In genomic region chr14:31477248-31477647, GRCh38 we compare ENCODE assay signal across 20 cellular contexts. TPM values are rescaled to one million over a fixed set of nuclear protein-coding genes. Genes with fewer than 3 reads are reported as not detected.
DNase-seq lines count a peak whose midpoint lies in the region; ATAC-seq and TF ChIP-seq lines count a peak whose summit lies in the region.
"Had no signal": no experiment of that assay in that cellular context is flagged by ENCODE, and none has a peak within 500 bp of the region (broad histone marks: within the 10 kb centered on the region; RNA-seq: fewer than 3 reads in every experiment).

No MANE protein-coding gene starts in this region.

- no peak overlapping the region for H3K27ac ChIP-seq in left ventricle myocardium inferior (replicated peaks)
- H3K27ac ChIP-seq in subcutaneous abdominal adipose tissue (ENCODE audit: low read depth, low read length): peak overlapping the region; percentile 2
- no peak overlapping the region for H3K27ac ChIP-seq in caudate nucleus (ENCODE audit: low read depth, low read length)
- H3K27ac ChIP-seq: BLaER1, HL-60 had no signal

- no peak overlapping the region for H3K9ac ChIP-seq in subcutaneous abdominal adipose tissue (ENCODE audit: low read length in 5 of 5)
- H3K9ac ChIP-seq: BLaER1 had no signal

- H3K4me1 ChIP-seq in left ventricle myocardium inferior: peaks cover 14% of the 10 kb centered on the region
- peaks cover 0 to 12% (median 10%) of the 10 kb centered on the region in 5 donors for H3K4me1 ChIP-seq in subcutaneous abdominal adipose tissue (ENCODE audit: control insufficient read depth in 5 of 5, insufficient read depth in 5 of 5, low read length in 5 of 5)
- H3K4me1 ChIP-seq: BLaER1 had no signal

- H3K27me3 ChIP-seq in left ventricle myocardium inferior (ENCODE audit: low read depth) (no peaks in the 10 kb centered on the region), subcutaneous abdominal adipose tissue (ENCODE audit: control insufficient read depth in 5 of 5, insufficient read depth in 4 of 5, low read length in 5 of 5) (no peaks in the 10 kb centered on the region)
- H3K27me3 ChIP-seq: BLaER1 had no signal

- no peaks in the 10 kb centered on the region for H3K9me3 ChIP-seq in left ventricle myocardium inferior (replicated peaks)
- H3K9me3 ChIP-seq in subcutaneous abdominal adipose tissue (ENCODE audit: control insufficient read depth in 5 of 5, low read length in 5 of 5): no peaks in the 10 kb centered on the region

- TF ChIP-seq CTCF in left ventricle myocardium inferior (IDR thresholded peaks at IDR 0.05; ENCODE audit: borderline replicate concordance): no peak
- TF ChIP-seq CTCF in cardiac fibroblast (IDR thresholded peaks at IDR 0.05; ENCODE audit: low read depth, low read length): no peak
- TF ChIP-seq CTCF in fibroblast of the aortic adventitia (IDR thresholded peaks at IDR 0.05; ENCODE audit: insufficient read depth, low read length): no peak

- no peak overlapping the region for H3K4me3 ChIP-seq in left ventricle myocardium inferior
- no peak overlapping the region for H3K4me3 ChIP-seq in cardiac fibroblast (replicated peaks in 1 of 2; ENCODE audit: low read depth in 2 of 2, low read length in 2 of 2)
- H3K4me3 ChIP-seq in fibroblast of the aortic adventitia (ENCODE audit: low read depth, low read length): no peak overlapping the region
- no peak overlapping the region for H3K4me3 ChIP-seq in subcutaneous abdominal adipose tissue (ENCODE audit: low read depth in 1 of 5, low read length in 5 of 5)
- H3K4me3 ChIP-seq: BLaER1, GM23338 had no signal

- DNase-seq in left ventricle myocardium superior (no peak), left ventricle myocardium inferior (no peak), cardiac fibroblast (ENCODE audit: low read depth in 2 of 2) (peak; percentile 5 to 37), fibroblast of the aortic adventitia (ENCODE audit: low read depth) (peak; percentile 57), NCI-H524 treated with DMSO at 0.1 percent for 48 hours (lab: John Stamatoyannopoulos, UW) (no peak), caudate nucleus (lab: John Stamatoyannopoulos, UW) (no peak), head of caudate nucleus (no peak)
- DNase-seq: 8988T; CD4-positive, alpha-beta memory T cell; DMS153; DMS79; GDM1; HCEC 1CT had no signal

- ATAC-seq in left ventricle myocardium superior: peak; percentile 46
- ATAC-seq: GM23338 had no signal

- intact Hi-C loops in left ventricle myocardium superior (cut with micrococcal nuclease) (no loop called here), left ventricle myocardium inferior (cut with micrococcal nuclease) (no loop called here), head of caudate nucleus (cut with DNase I) (no loop called here)

- H3K36me3 ChIP-seq in left ventricle myocardium inferior (no peaks in the 10 kb centered on the region), subcutaneous abdominal adipose tissue (ENCODE audit: control insufficient read depth in 5 of 5, insufficient read depth in 5 of 5, low read length in 5 of 5) (no peaks in the 10 kb centered on the region)
- H3K36me3 ChIP-seq: BLaER1 had no signal

RNA-seq across cellular contexts. Expression of gene GPR33, which starts 10.6 kb away (rescaled TPM):
- total RNA-seq in left ventricle myocardium superior: not detected
- total RNA-seq in left ventricle myocardium inferior: not detected
- total RNA-seq in fibroblast of the aortic adventitia (ENCODE audit: low replicate concordance): not detected in 2 replicates
- total RNA-seq: A673; CD4-positive, alpha-beta memory T cell; Daoy; GM23338; HT1080 had no signal

RNA-seq across cellular contexts. Expression of gene DTD2, which starts 19.9 kb away (rescaled TPM):
- total RNA-seq in left ventricle myocardium superior (8.4 TPM), left ventricle myocardium inferior (6.9 TPM), fibroblast of the aortic adventitia (ENCODE audit: low replicate concordance) (20.6 and 44.6 TPM in 2 replicates)

RNA-seq across cellular contexts. Expression of gene HEATR5A, which starts 56.9 kb away (rescaled TPM):
- 46.8 TPM for total RNA-seq in left ventricle myocardium superior
- total RNA-seq in left ventricle myocardium inferior: 51.8 TPM
- 52.4 and 66.8 TPM in 2 replicates for total RNA-seq in fibroblast of the aortic adventitia (ENCODE audit: low replicate concordance)

Comparison
In these comparisons a context has a peak if more than half of its experiments do, and no peak if none do; other contexts are left out.
1. DNase-seq: peak in cardiac fibroblast (2 of 2) and fibroblast of the aortic adventitia (single experiment); none in left ventricle myocardium superior (single experiment), left ventricle myocardium inferior (single experiment), NCI-H524 treated with DMSO at 0.1 percent for 48 hours (single experiment), caudate nucleus (0 of 61) and head of caudate nucleus (0 of 42).